12 cellular contexts compared by ENCODE assay signal in the genomic region with DNA sequence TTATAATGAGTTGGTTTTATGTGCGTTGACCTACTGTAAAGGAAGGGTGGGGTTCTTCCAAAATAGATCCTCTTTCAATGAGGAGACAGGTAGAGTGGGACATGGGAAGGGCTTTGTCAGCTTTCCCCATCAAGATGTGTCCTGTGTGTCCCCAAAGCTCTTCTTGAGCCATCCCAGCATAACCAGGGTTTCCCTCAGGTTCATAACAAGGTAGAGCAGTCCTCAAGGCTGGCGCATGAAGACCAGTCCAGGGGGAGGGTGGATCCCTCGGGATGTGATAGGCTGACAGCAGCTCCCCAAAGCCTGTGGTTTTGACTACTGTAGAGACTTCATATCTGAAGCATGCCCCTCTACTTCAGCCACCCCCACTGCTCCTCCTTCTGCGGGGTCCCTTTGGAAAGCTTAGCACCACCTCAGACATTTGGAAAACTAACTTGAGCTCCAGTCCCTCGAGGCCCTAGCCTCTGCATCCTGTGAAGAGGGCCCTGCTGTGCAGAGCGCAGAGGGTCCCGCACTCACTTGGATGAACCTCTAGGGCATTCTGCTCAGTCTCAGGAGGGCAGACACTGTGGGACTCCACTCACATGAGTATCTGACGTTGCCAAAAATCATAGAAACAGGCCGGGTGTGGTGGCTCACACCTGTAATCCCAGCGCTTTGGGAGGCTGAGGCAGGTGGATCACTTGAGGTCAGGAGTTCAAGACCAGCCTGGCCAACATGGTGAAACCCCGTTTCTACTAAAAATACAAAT. TPM values are rescaled to one million over a fixed set of nuclear protein-coding genes. Genes with fewer than 3 reads are reported as not detected.
A peak's percentile ranks its signal among the peaks of the same experiment; 100 is the strongest.
DNase-seq lines count a peak whose midpoint lies in the region; ATAC-seq and TF ChIP-seq lines count a peak whose summit lies in the region.
"Had no signal": no experiment of that assay in that cellular context is flagged by ENCODE, and none has a peak within 500 bp of the region (broad histone marks: within the 10 kb centered on the region; RNA-seq: fewer than 3 reads in every experiment).

No MANE protein-coding gene starts in this region.

- H2BK20ac ChIP-seq in H9 (ENCODE audit: low read depth, low read length, poor library complexity, severe bottlenecking) = no peak overlapping the region

- H3K23me2 ChIP-seq in H9 (ENCODE audit: insufficient read length, low read depth, low read length, poor library complexity, severe bottlenecking) = no peaks in the 10 kb centered on the region

- H3K36me3 Mint-ChIP-seq in CD4-positive, alpha-beta memory T cell = peaks cover 16 to 36% of the 10 kb centered on the region in 2 donors
- H3K36me3 Mint-ChIP-seq in dendritic cell treated with granulocyte-macrophage colony-stimulating factor and Interleukin-4, amounts not matched to agents 40 ng/mL and 50 ng/mL, for 4 days (ENCODE audit: low read depth) = peaks cover 21% of the 10 kb centered on the region
- H3K36me3 Mint-ChIP-seq in H9 (ENCODE audit: insufficient read depth in 1 of 3, low read depth in 3 of 3) = no peaks in the 10 kb centered on the region; a peak in 1 of 7 replicates
- H3K36me3 Mint-ChIP-seq: WTC11 had no signal

- no peaks in the 10 kb centered on the region for H3K36me3 ChIP-seq in CD4-positive, alpha-beta memory T cell (ENCODE audit: insufficient read depth, low read length)
- H3K36me3 ChIP-seq in sigmoid colon = no peaks in the 10 kb centered on the region

- DNase-seq in CD4-positive, alpha-beta memory T cell = peak in 3 of 5 donors; percentile 20 to 52 (median 31)
- DNase-seq in NB4 (ENCODE audit: low read depth) = peak; percentile 10
- no peak for DNase-seq in sigmoid colon
- DNase-seq in AG08396 (ENCODE audit: low spot score) = no peak
- no peak for DNase-seq in H9
- no peak for DNase-seq in activated CD4-positive, CD25-positive, alpha-beta regulatory T cell (lab: John Stamatoyannopoulos, UW)

- peaks cover 40 to 70% (median 52%) of the 10 kb centered on the region in 4 donors for H3K4me1 Mint-ChIP-seq in CD4-positive, alpha-beta memory T cell
- H3K4me1 Mint-ChIP-seq in dendritic cell treated with granulocyte-macrophage colony-stimulating factor and Interleukin-4, amounts not matched to agents 40 ng/mL and 50 ng/mL, for 4 days (ENCODE audit: low read depth) = peaks cover 62% of the 10 kb centered on the region
- H3K4me1 Mint-ChIP-seq in H9 = peaks cover 2 to 12% of the 10 kb centered on the region in 2 experiments; a peak in 3 of 4 replicates

- no peak overlapping the region for H2AK5ac ChIP-seq in H9 (ENCODE audit: insufficient read length, low read length)

- intact Hi-C loops in CD4-positive, alpha-beta memory T cell (cut with micrococcal nuclease) = loop anchor here (2.0 kb wide), 1 partner anchor 227 kb away; no protein-coding TSS in a partner anchor
- intact Hi-C loops in dendritic cell treated with granulocyte-macrophage colony-stimulating factor and Interleukin-4, amounts not matched to agents 40 ng/mL and 50 ng/mL, for 4 days (cut with micrococcal nuclease) = no loop called here
- intact Hi-C loops in sigmoid colon (cut with DNase I) = no loop called here

- H3K9ac ChIP-seq in H9 (ENCODE audit: extremely low read depth, insufficient read length, low read length) = no peak overlapping the region

- no peak overlapping the region for H4K91ac ChIP-seq in H9 (ENCODE audit: insufficient read length, low read depth, low read length)

- H2BK120ac ChIP-seq in H9 (ENCODE audit: low read depth, low read length, poor library complexity, severe bottlenecking) = no peak overlapping the region

- peak overlapping the region; percentile 97 to 100 (median 100) for H3K4me3 Mint-ChIP-seq in CD4-positive, alpha-beta memory T cell
- no peak overlapping the region for H3K4me3 Mint-ChIP-seq in dendritic cell treated with granulocyte-macrophage colony-stimulating factor and Interleukin-4, amounts not matched to agents 40 ng/mL and 50 ng/mL, for 4 days
- no peak overlapping the region for H3K4me3 Mint-ChIP-seq in H9
- H3K4me3 Mint-ChIP-seq: WTC11 had no signal

- H3K27me3 ChIP-seq in CD4-positive, alpha-beta memory T cell (ENCODE audit: insufficient read depth, low read length) = no peaks in the 10 kb centered on the region
- H3K27me3 ChIP-seq in sigmoid colon = peaks cover 2 to 21% (median 10%) of the 10 kb centered on the region in 3 donors
- H3K27me3 ChIP-seq in H9 (ENCODE audit: insufficient read depth, low read length) = no peaks in the 10 kb centered on the region

- H3K4ac ChIP-seq in H9 (ENCODE audit: low read depth, low read length) = no peak overlapping the region

- peaks cover 0 to 8% (median 0%) of the 10 kb centered on the region in 8 donors for H3K9me3 Mint-ChIP-seq in CD4-positive, alpha-beta memory T cell
- H3K9me3 Mint-ChIP-seq in dendritic cell treated with granulocyte-macrophage colony-stimulating factor and Interleukin-4, amounts not matched to agents 40 ng/mL and 50 ng/mL, for 4 days = no peaks in the 10 kb centered on the region
- H3K9me3 Mint-ChIP-seq in H9 = 0 out of 5 replicates have a peak, but pooled peaks cover 0 to 3% of the 10 kb centered on the region in 2 experiments
- H3K9me3 Mint-ChIP-seq: WTC11 had no signal

- TF ChIP-seq EP300 in sigmoid colon (IDR thresholded peaks at IDR 0.05) = no peak

- H3K23ac ChIP-seq in H9 (ENCODE audit: insufficient read length, low read depth, low read length) = no peak overlapping the region

- no peaks in the 10 kb centered on the region for H3K79me2 ChIP-seq in H9 (ENCODE audit: insufficient read depth, low read length)

- no peak overlapping the region for H2AFZ ChIP-seq in H9 (ENCODE audit: low read length)

- CTCF ChIA-PET in CD4-positive, alpha-beta memory T cell (lab: Charles Lee; ENCODE audit: partially characterized antibody) = interaction anchor here (0.6 to 10.5 kb wide), 56 partner anchors 12 to 428 kb away, joined by 3 to 146 read pairs (median 5); partner anchors contain the start of genes GIMAP1, GIMAP2, GIMAP4 and GIMAP5

- H3K56ac ChIP-seq in H9 (ENCODE audit: insufficient read length, low read depth, low read length) = no peak overlapping the region

- H2BK12ac ChIP-seq in H9 (ENCODE audit: insufficient read length, low read depth, low read length) = no peak overlapping the region

- no peaks in the 10 kb centered on the region for H3K9me3 ChIP-seq in CD4-positive, alpha-beta memory T cell (ENCODE audit: control insufficient read depth in 1 of 2, low read length in 2 of 2)
- H3K9me3 ChIP-seq in sigmoid colon (no peaks in the 10 kb centered on the region), H9 (ENCODE audit: control insufficient read depth, low read depth, low read length) (no peaks in the 10 kb centered on the region)

- no peak overlapping the region for H2BK5ac ChIP-seq in H9 (ENCODE audit: insufficient read length, low read length)

- H4K5ac ChIP-seq in H9 (ENCODE audit: insufficient read length, low read depth, low read length) = no peak overlapping the region

- H3K4me2 ChIP-seq in H9 (ENCODE audit: insufficient read depth, insufficient read length, low read length) = no peak overlapping the region

- peak overlapping the region; percentile 84 to 98 (median 96) for H3K27ac Mint-ChIP-seq in CD4-positive, alpha-beta memory T cell
- H3K27ac Mint-ChIP-seq in dendritic cell treated with granulocyte-macrophage colony-stimulating factor and Interleukin-4, amounts not matched to agents 40 ng/mL and 50 ng/mL, for 4 days = peak overlapping the region; percentile 95
- H3K27ac Mint-ChIP-seq in H9 = no peak overlapping the region
- H3K27ac Mint-ChIP-seq: WTC11 had no signal

- no peak overlapping the region for H2BK15ac ChIP-seq in H9 (ENCODE audit: low read depth, low read length)

- no peak overlapping the region for H3K14ac ChIP-seq in H9 (ENCODE audit: insufficient read depth, low read length)

- no peak for ATAC-seq in HG03439 (IDR thresholded peaks at IDR 0.05; ENCODE audit: unreplicated experiment)

- H3K18ac ChIP-seq in H9 (ENCODE audit: insufficient read length, low read depth, low read length) = no peak overlapping the region

- H3K27ac ChIP-seq in CD4-positive, alpha-beta memory T cell (ENCODE audit: low read depth, low read length) = peak overlapping the region; percentile 84
- H3K27ac ChIP-seq in sigmoid colon (peak overlapping the region; percentile 15 to 77 (median 59)), H9 (ENCODE audit: insufficient read length, low read depth, low read length) (no peak overlapping the region)
- H3K27ac ChIP-seq: foreskin keratinocyte had no signal

- H3T11ph ChIP-seq in H9 (ENCODE audit: low read length) = no peak overlapping the region

- peaks cover 57% of the 10 kb centered on the region for H3K4me1 ChIP-seq in CD4-positive, alpha-beta memory T cell (ENCODE audit: insufficient read depth, low read length)
- H3K4me1 ChIP-seq in sigmoid colon (peaks cover 0 to 19% (median 1%) of the 10 kb centered on the region in 4 donors), H9 (ENCODE audit: insufficient read depth, low read length) (no peaks in the 10 kb centered on the region)
- H3K4me1 ChIP-seq: foreskin keratinocyte had no signal

- H3K79me1 ChIP-seq in H9 (ENCODE audit: insufficient read depth, low read depth, low read length, poor library complexity, severe bottlenecking) = no peaks in the 10 kb centered on the region

- TF ChIP-seq POLR2A in NB4 (IDR thresholded peaks at IDR 0.05; ENCODE audit: extremely low read depth, insufficient read length) (no peak), sigmoid colon (IDR thresholded peaks at IDR 0.05) (no peak)

- TF ChIP-seq CTCF in NB4 (IDR thresholded peaks at IDR 0.05; ENCODE audit: low read depth, low read length) = no peak
- no peak for TF ChIP-seq CTCF in sigmoid colon (IDR thresholded peaks at IDR 0.05)
- no peak for TF ChIP-seq CTCF in H9 (conservative IDR thresholded peaks at IDR 0.05)

- no peaks in the 10 kb centered on the region for H3K27me3 Mint-ChIP-seq in CD4-positive, alpha-beta memory T cell
- peaks cover 15% of the 10 kb centered on the region for H3K27me3 Mint-ChIP-seq in dendritic cell treated with granulocyte-macrophage colony-stimulating factor and Interleukin-4, amounts not matched to agents 40 ng/mL and 50 ng/mL, for 4 days
- peaks cover 81% of the 10 kb centered on the region for H3K27me3 Mint-ChIP-seq in H9 (ENCODE audit: low read depth)

- H4K20me1 ChIP-seq in H9 (ENCODE audit: control insufficient read depth, insufficient read depth, insufficient read length) = no peaks in the 10 kb centered on the region

- no peak overlapping the region for H4K8ac ChIP-seq in H9 (replicated peaks; ENCODE audit: insufficient read length, low read depth, low read length)

- WGBS in sigmoid colon, 2 donors = 74 to 80% methylated on average over 11 of the region's 11 CpGs
- no CpG with 5 or more reads among the region's 11 CpGs for WGBS in H9 (ENCODE audit: extremely low coverage, insufficient read length, low lambda C conversion rate)

- H3K4me3 ChIP-seq in CD4-positive, alpha-beta memory T cell (ENCODE audit: low read length in 2 of 2) = peak overlapping the region in 1 of 2 donors; percentile 36
- H3K4me3 ChIP-seq in NB4 (ENCODE audit: low read depth, low read length) (no peak overlapping the region), sigmoid colon (no peak overlapping the region)

- POLR2A ChIA-PET in CD4-positive, alpha-beta memory T cell (lab: Charles Lee; ENCODE audit: partially characterized antibody) = interaction anchor here (0.7 to 31.1 kb wide), 42 partner anchors 7 to 427 kb away, joined by 3 to 1079 read pairs (median 7); partner anchors contain the start of genes GIMAP1, GIMAP2, GIMAP4 and GIMAP5

RNA-seq across cellular contexts. Expression of gene GIMAP8, which starts 1.0 kb away (rescaled TPM):
- 10 to 100 TPM; 59.0 to 62.5 TPM for total RNA-seq in CD4-positive, alpha-beta memory T cell
- polyA plus RNA-seq in CD4-positive, alpha-beta memory T cell = 10 to 100 TPM in 1 of 2 donors, 1 to 10 TPM in 1; 9.8 to 39.9 TPM
- 1 to 10 TPM; 5.3 to 7.9 (median 7.2) TPM for total RNA-seq in sigmoid colon
- polyA plus RNA-seq in sigmoid colon = 10 to 100 TPM in 1 of 3 donors, 1 to 10 TPM in 2; 2.4 to 10.7 (median 2.8) TPM
- not detected in 2 replicates for total RNA-seq in H9 (2021)
- total RNA-seq: HT-29, kidney epithelial cell had no signal

Comparison
In these comparisons a context has a peak if more than half of its experiments do, and no peak if none do; other contexts are left out.
1. DNase-seq: peak in CD4-positive, alpha-beta memory T cell (3 of 5) and NB4 (single experiment); none in sigmoid colon (single experiment), AG08396 (single experiment), H9 (single experiment) and activated CD4-positive, CD25-positive, alpha-beta regulatory T cell (0 of 4).
2. H3K27ac Mint-ChIP-seq: peak in CD4-positive, alpha-beta memory T cell (7 of 7) and dendritic cell treated with granulocyte-macrophage colony-stimulating factor and Interleukin-4, amounts not matched to agents 40 ng/mL and 50 ng/mL, for 4 days (single experiment); none in H9 (0 of 3).
3. H3K4me3 Mint-ChIP-seq: peak in CD4-positive, alpha-beta memory T cell (8 of 8); none in dendritic cell treated with granulocyte-macrophage colony-stimulating factor and Interleukin-4, amounts not matched to agents 40 ng/mL and 50 ng/mL, for 4 days (single experiment) and H9 (0 of 2).
4. RNA of gene GIMAP8, which starts 1.0 kb away (total RNA-seq): 59.0 to 62.5 TPM in CD4-positive, alpha-beta memory T cell; 5.3 to 7.9 TPM in sigmoid colon and not detected in H9; every median in the first group is over 4 times any median in the second.